8 cellular contexts compared by ENCODE assay signal in the genomic region with DNA sequence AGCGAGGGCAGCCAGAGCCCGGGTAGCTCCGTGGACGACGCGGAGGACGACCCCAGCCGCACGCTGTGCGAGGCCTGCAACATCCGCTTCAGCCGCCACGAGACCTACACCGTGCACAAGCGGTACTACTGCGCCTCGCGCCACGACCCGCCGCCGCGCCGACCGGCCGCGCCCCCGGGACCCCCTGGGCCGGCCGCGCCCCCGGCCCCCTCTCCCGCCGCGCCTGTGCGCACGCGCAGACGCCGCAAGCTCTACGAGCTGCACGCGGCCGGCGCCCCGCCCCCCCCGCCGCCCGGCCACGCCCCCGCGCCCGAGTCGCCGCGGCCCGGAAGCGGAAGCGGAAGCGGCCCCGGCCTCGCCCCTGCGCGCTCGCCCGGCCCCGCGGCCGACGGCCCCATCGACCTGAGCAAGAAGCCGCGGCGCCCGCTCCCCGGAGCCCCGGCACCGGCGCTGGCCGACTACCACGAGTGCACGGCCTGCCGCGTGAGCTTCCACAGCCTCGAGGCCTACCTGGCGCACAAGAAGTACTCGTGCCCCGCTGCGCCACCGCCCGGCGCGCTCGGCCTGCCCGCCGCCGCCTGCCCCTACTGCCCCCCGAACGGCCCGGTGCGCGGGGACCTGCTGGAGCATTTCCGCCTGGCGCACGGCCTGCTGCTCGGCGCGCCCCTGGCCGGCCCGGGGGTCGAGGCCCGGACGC. TPM values are rescaled to one million over a fixed set of nuclear protein-coding genes. Genes with fewer than 3 reads are reported as not detected.
DNase-seq lines count a peak whose midpoint lies in the region; ATAC-seq and TF ChIP-seq lines count a peak whose summit lies in the region.

No MANE protein-coding gene starts in this region.

- DNase-seq in A673 (ENCODE audit: low spot score) (peak; percentile 87), HK-2 (ENCODE audit: unreplicated experiment) (peak; percentile 84), T47D (ENCODE audit: low read depth in 1 of 2, low spot score in 1 of 2) (peak; percentile 85 to 99)
- DNase-seq in stimulated activated CD4-positive, alpha-beta T cell treated with anti-CD3 and anti-CD28 coated beads, Interleukin-12 subunit alpha, Interleukin-12 subunit beta, amount 100 ng/mL, for 24 hours (ENCODE audit: low read depth in 2 of 2): peak; percentile 63 to 64

- intact Hi-C loops in A673 (cut with micrococcal nuclease; ENCODE audit: unreplicated experiment): no loop called here

- CTCF ChIA-PET in A673 (lab: Charles Lee): interaction anchor here (0.5 kb wide), 1 partner anchor 28 kb away, joined by 3 read pairs; no protein-coding TSS in a partner anchor

- no peak overlapping the region for H3K9ac ChIP-seq in iPS-20b (ENCODE audit: low read depth, low read length)

- BruUV-seq in A673 (replicated peaks; lab: Mats Ljungman, UMichigan): no TSS peak

- peak overlapping the region; percentile 77 for H3K27ac ChIP-seq in A673 (ENCODE audit: low read depth, low read length, poor library complexity, severe bottlenecking)
- peak overlapping the region; percentile 60 for H3K27ac ChIP-seq in VCaP
- H3K27ac ChIP-seq in iPS-20b (ENCODE audit: low read length): no peak overlapping the region

- H3K9me3 ChIP-seq in A673 (ENCODE audit: low read depth, low read length, poor library complexity, severe bottlenecking) (no peaks in the 10 kb centered on the region), iPS-20b (ENCODE audit: insufficient read depth, low read depth, low read length) (no peaks in the 10 kb centered on the region)

- H3K27me3 ChIP-seq in A673 (replicated peaks; ENCODE audit: insufficient read depth, low read depth, low read length, poor library complexity) (peaks cover 4% of the 10 kb centered on the region), iPS-20b (ENCODE audit: insufficient read depth, low read length) (peaks cover 15% of the 10 kb centered on the region)

- POLR2A ChIA-PET in A673 (lab: Charles Lee; ENCODE audit: low non-redundant PET): no interaction called here

- peak overlapping the region; percentile 67 for H3K4me3 ChIP-seq in A673 (ENCODE audit: low read depth, low read length, poor library complexity, severe bottlenecking)
- H3K4me3 ChIP-seq in iPS-20b (ENCODE audit: low read length): peak overlapping the region; percentile 66; the same call in 1 of the 2 replicates

- H3K36me3 ChIP-seq in A673 (ENCODE audit: insufficient read depth, low read length, poor library complexity, severe bottlenecking) (no peaks in the 10 kb centered on the region), iPS-20b (ENCODE audit: insufficient read depth, low read depth, low read length) (0 out of 2 replicates have a peak, but pooled peaks cover 7% of the 10 kb centered on the region)

- ATAC-seq in GM18909 (IDR thresholded peaks at IDR 0.05; ENCODE audit: poor library complexity, unreplicated experiment) (peak; percentile 58), HG02870 (IDR thresholded peaks at IDR 0.05; ENCODE audit: unreplicated experiment) (no peak)

- TF ChIP-seq CTCF in A673 (conservative IDR thresholded peaks at IDR 0.05; ENCODE audit: low read depth, low read length) (no peak), VCaP (conservative IDR thresholded peaks at IDR 0.05) (no peak)

- H3K4me1 ChIP-seq in A673 (ENCODE audit: insufficient read depth, low read length, poor library complexity, severe bottlenecking) (no peaks in the 10 kb centered on the region), iPS-20b (ENCODE audit: insufficient read depth, low read length) (no peaks in the 10 kb centered on the region)

- in situ Hi-C loops in T47D (cut with HindIII; ENCODE audit: low pct_unique_long_range_greater_than_20kb, low sequenced_read_pairs): no loop called here

RNA-seq across cellular contexts. Expression of gene ZC3H18, which starts 36.1 kb away (rescaled TPM):
- 75.9 and 83.4 TPM in 2 replicates for total RNA-seq in A673 (2021)
